In genomic region chr22:21868651-21869050, GRCh38 we compare ENCODE assay signal across 9 cellular contexts. TPM values are rescaled to one million over a fixed set of nuclear protein-coding genes. Genes with fewer than 3 reads are reported as not detected.
DNase-seq lines count a peak whose midpoint lies in the region; ATAC-seq and TF ChIP-seq lines count a peak whose summit lies in the region.
"Had no signal": no experiment of that assay in that cellular context is flagged by ENCODE, and none has a peak within 500 bp of the region (broad histone marks: within the 10 kb centered on the region; RNA-seq: fewer than 3 reads in every experiment).

No MANE protein-coding gene starts in this region.

- H3K36me3 ChIP-seq in ES-I3 (ENCODE audit: insufficient read depth, low read length) (no peaks in the 10 kb centered on the region), OCI-LY1 (ENCODE audit: insufficient read depth, low read length) (peaks cover 18% of the 10 kb centered on the region; the same call in 1 of the 2 replicates)

- no peak for ATAC-seq in central memory CD8-positive, alpha-beta T cell (replicated peaks; ENCODE audit: extremely low read depth, poor library complexity, severe bottlenecking)

- no peaks in the 10 kb centered on the region for H3K9me2 ChIP-seq in OCI-LY1 (ENCODE audit: low read depth, low read length)

- H3K27ac Mint-ChIP-seq in central memory CD8-positive, alpha-beta T cell (ENCODE audit: low read depth), result peak overlapping the region; percentile 95
- H3K27ac Mint-ChIP-seq in progenitor cell of endocrine pancreas, result peak overlapping the region; percentile 97

- H3K36me3 Mint-ChIP-seq in central memory CD8-positive, alpha-beta T cell (ENCODE audit: insufficient read depth), result peaks cover 19% of the 10 kb centered on the region
- H3K36me3 Mint-ChIP-seq in progenitor cell of endocrine pancreas (ENCODE audit: insufficient read depth), result peaks cover 4% of the 10 kb centered on the region

- peaks cover 34% of the 10 kb centered on the region for H3K79me2 ChIP-seq in OCI-LY1 (ENCODE audit: insufficient read depth, low read length)

- peaks cover 34% of the 10 kb centered on the region for H3K4me1 Mint-ChIP-seq in central memory CD8-positive, alpha-beta T cell
- H3K4me1 Mint-ChIP-seq in progenitor cell of endocrine pancreas (ENCODE audit: low read depth), result peaks cover 26% of the 10 kb centered on the region

- peaks cover 16% of the 10 kb centered on the region for H3K4me1 ChIP-seq in ES-I3 (ENCODE audit: insufficient read depth, low read length)
- H3K4me1 ChIP-seq in OCI-LY1 (ENCODE audit: insufficient read depth, low read length, severe bottlenecking), result peaks cover 32% of the 10 kb centered on the region

- H3K9me3 ChIP-seq in ES-I3 (ENCODE audit: control insufficient read depth, insufficient read depth, low read length) (no peaks in the 10 kb centered on the region), OCI-LY1 (ENCODE audit: low read length) (no peaks in the 10 kb centered on the region)

- TF ChIP-seq CTCF in OCI-LY1 (IDR thresholded peaks at IDR 0.05; ENCODE audit: low read length), result no peak
- no peak for TF ChIP-seq CTCF in progenitor cell of endocrine pancreas (IDR thresholded peaks at IDR 0.05; ENCODE audit: unreplicated experiment)

- peak overlapping the region; percentile 87 for H3K4me3 ChIP-seq in OCI-LY1 (ENCODE audit: low read depth, low read length, poor library complexity, severe bottlenecking)

- no peak for DNase-seq in central memory CD8-positive, alpha-beta T cell (ENCODE audit: low spot score in 2 of 2)
- DNase-seq in progenitor cell of endocrine pancreas (ENCODE audit: low spot score, unreplicated experiment), result no peak
- DNase-seq in dedifferentiated amniotic fluid mesenchymal stem cell (ENCODE audit: extremely low spot score), result no peak
- DNase-seq in D341Med (ENCODE audit: low spot score), result no peak
- DNase-seq in NCI-H69 (lab: John Stamatoyannopoulos, UW), result no peak
- DNase-seq: EL, NCI-H524 had no signal

- no peaks in the 10 kb centered on the region for H3K27me3 ChIP-seq in OCI-LY1 (ENCODE audit: insufficient read depth, low read length)

- H2AFZ ChIP-seq in OCI-LY1 (ENCODE audit: low read length), result no peak overlapping the region

- H3K4me3 Mint-ChIP-seq in central memory CD8-positive, alpha-beta T cell, result peak overlapping the region; percentile 69
- peak overlapping the region; percentile 85 for H3K4me3 Mint-ChIP-seq in progenitor cell of endocrine pancreas (ENCODE audit: low read depth)

- peak overlapping the region; percentile 72 for H3K27ac ChIP-seq in OCI-LY1 (ENCODE audit: low read depth, low read length, poor library complexity, severe bottlenecking)

- H3K27me3 Mint-ChIP-seq in central memory CD8-positive, alpha-beta T cell, result no peaks in the 10 kb centered on the region
- no peaks in the 10 kb centered on the region for H3K27me3 Mint-ChIP-seq in progenitor cell of endocrine pancreas

- no peaks in the 10 kb centered on the region for H3K9me3 Mint-ChIP-seq in central memory CD8-positive, alpha-beta T cell
- H3K9me3 Mint-ChIP-seq in progenitor cell of endocrine pancreas (ENCODE audit: low read depth), result no peaks in the 10 kb centered on the region

- H3K9ac ChIP-seq in ES-I3 (ENCODE audit: low read depth, low read length) (peak overlapping the region; percentile 100; the same call in 1 of the 2 replicates), OCI-LY1 (ENCODE audit: low read length) (no peak overlapping the region)

- H4K20me1 ChIP-seq in OCI-LY1 (ENCODE audit: insufficient read depth, low read length), result peaks cover 6% of the 10 kb centered on the region; the same call in 1 of the 2 replicates

- no peaks in the 10 kb centered on the region for H3F3A ChIP-seq in OCI-LY1 (ENCODE audit: insufficient read depth, low read length)

- peak overlapping the region; percentile 96; the same call in 1 of the 2 replicates for H3K4me2 ChIP-seq in OCI-LY1 (ENCODE audit: low read length)

RNA-seq across cellular contexts. Expression of gene MAPK1, which starts 1.2 kb away (rescaled TPM):
- total RNA-seq in progenitor cell of endocrine pancreas, result 116 and 126 TPM in 2 replicates
